Comparison of ENCODE assay signal across 16 cellular contexts in the genomic region with DNA sequence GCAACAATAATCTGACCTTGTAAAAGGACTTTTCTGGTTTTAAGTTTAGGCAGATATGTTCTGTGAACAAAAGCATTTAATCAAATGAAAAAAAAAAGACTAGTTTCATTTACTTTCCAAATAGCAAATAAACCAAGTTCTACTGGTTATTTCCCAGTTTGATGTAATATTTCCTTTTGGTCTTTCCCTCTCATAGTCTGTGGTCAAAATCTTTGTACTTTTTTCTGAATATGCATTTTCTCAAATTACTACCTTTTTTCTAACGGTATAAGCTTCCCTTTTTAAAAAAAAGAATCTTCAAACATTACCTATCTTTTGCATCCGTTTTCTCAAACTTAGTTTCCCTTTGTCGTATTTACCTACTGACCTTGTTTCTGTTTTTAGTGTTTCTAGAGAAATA. TPM values are rescaled to one million over a fixed set of nuclear protein-coding genes. Genes with fewer than 3 reads are reported as not detected.
DNase-seq lines count a peak whose midpoint lies in the region; ATAC-seq and TF ChIP-seq lines count a peak whose summit lies in the region.
"Had no signal": no experiment of that assay in that cellular context is flagged by ENCODE, and none has a peak within 500 bp of the region (broad histone marks: within the 10 kb centered on the region; RNA-seq: fewer than 3 reads in every experiment).

No MANE protein-coding gene starts in this region.

- H3K4me2 ChIP-seq in DOHH2 (ENCODE audit: low read length) = peak overlapping the region; percentile 30

- no peak overlapping the region for H3K4me3 ChIP-seq in DOHH2 (ENCODE audit: low read length)
- H3K4me3 ChIP-seq: MG63, sigmoid colon, testis had no signal

- DNase-seq in activated naive CD8-positive, alpha-beta T cell treated with anti-CD3 and anti-CD28 coated beads for 36 hours = no peak
- DNase-seq in NCI-H1694 treated with DMSO at 0.1 percent for 48 hours (lab: John Stamatoyannopoulos, UW) (no peak), NCI-H2107 treated with DMSO at 0.1 percent for 48 hours (lab: John Stamatoyannopoulos, UW; ENCODE audit: unreplicated experiment) (no peak), NCI-H69 (lab: John Stamatoyannopoulos, UW) (no peak)
- DNase-seq: foreskin melanocyte, GDM1, GOT3, MG63, sigmoid colon, testis had no signal

- H3K9me3 Mint-ChIP-seq in activated naive CD8-positive, alpha-beta T cell treated with anti-CD3 and anti-CD28 coated beads for 36 hours = no peaks in the 10 kb centered on the region

- H3K36me3 Mint-ChIP-seq in activated naive CD8-positive, alpha-beta T cell treated with anti-CD3 and anti-CD28 coated beads for 36 hours = peaks cover 35% of the 10 kb centered on the region

- no peaks in the 10 kb centered on the region for H3K9me2 ChIP-seq in DOHH2 (replicated peaks; ENCODE audit: control insufficient read depth, low read length)

- H3K27me3 Mint-ChIP-seq in activated naive CD8-positive, alpha-beta T cell treated with anti-CD3 and anti-CD28 coated beads for 36 hours = no peaks in the 10 kb centered on the region

- H3K4me1 ChIP-seq in DOHH2 (ENCODE audit: control insufficient read depth, low read length) = peaks cover 100% of the 10 kb centered on the region
- H3K4me1 ChIP-seq: sigmoid colon, testis had no signal

- H3K4me3 Mint-ChIP-seq in activated naive CD8-positive, alpha-beta T cell treated with anti-CD3 and anti-CD28 coated beads for 36 hours = no peak overlapping the region

- H3K9me3 ChIP-seq in DOHH2 (ENCODE audit: control insufficient read depth, insufficient read depth, low read length) = no peaks in the 10 kb centered on the region
- H3K9me3 ChIP-seq: MG63, sigmoid colon, testis had no signal

- ATAC-seq in GM19328 (IDR thresholded peaks at IDR 0.05; ENCODE audit: unreplicated experiment) (peak; percentile 8), HG03066 (IDR thresholded peaks at IDR 0.05; ENCODE audit: low read depth, unreplicated experiment) (peak; percentile 21), GM21447 (IDR thresholded peaks at IDR 0.05; ENCODE audit: unreplicated experiment) (no peak)
- ATAC-seq: Panc1 had no signal

- TF ChIP-seq CTCF in DOHH2 (IDR thresholded peaks at IDR 0.05; ENCODE audit: low read depth, low read length, poor library complexity, severe bottlenecking) = no peak

- peak overlapping the region; percentile 47 for H3K27ac ChIP-seq in DOHH2 (ENCODE audit: low read depth, low read length)
- H3K27ac ChIP-seq: C4-2B, sigmoid colon, testis had no signal

- peak overlapping the region; percentile 50 for H3K27ac Mint-ChIP-seq in activated naive CD8-positive, alpha-beta T cell treated with anti-CD3 and anti-CD28 coated beads for 36 hours

- H3K4me1 Mint-ChIP-seq in activated naive CD8-positive, alpha-beta T cell treated with anti-CD3 and anti-CD28 coated beads for 36 hours = peaks cover 15% of the 10 kb centered on the region

- peaks cover 4% of the 10 kb centered on the region; the same call in 1 of the 2 replicates for H4K20me1 ChIP-seq in DOHH2 (ENCODE audit: control insufficient read depth, insufficient read depth, low read depth, low read length)

- H3K79me2 ChIP-seq in DOHH2 (ENCODE audit: control insufficient read depth, low read length) = peaks cover 99% of the 10 kb centered on the region

- H3F3A ChIP-seq in DOHH2 (ENCODE audit: control insufficient read depth, insufficient read depth) = peaks cover 30% of the 10 kb centered on the region

- peaks cover 95% of the 10 kb centered on the region for H3K36me3 ChIP-seq in DOHH2 (ENCODE audit: control insufficient read depth, low read length)

- H3K27me3 ChIP-seq in DOHH2 (ENCODE audit: control insufficient read depth, low read length) = no peaks in the 10 kb centered on the region
- H3K27me3 ChIP-seq: MG63, sigmoid colon, testis had no signal

RNA-seq across cellular contexts. Expression of a gene that starts 40.1 kb away (rescaled TPM):
- total RNA-seq in activated naive CD8-positive, alpha-beta T cell treated with anti-CD3 and anti-CD28 coated beads for 36 hours = 10 to 100 TPM; 53.1 to 55.0 TPM
